1 cellular context compared by ENCODE assay signal in the genomic region with DNA sequence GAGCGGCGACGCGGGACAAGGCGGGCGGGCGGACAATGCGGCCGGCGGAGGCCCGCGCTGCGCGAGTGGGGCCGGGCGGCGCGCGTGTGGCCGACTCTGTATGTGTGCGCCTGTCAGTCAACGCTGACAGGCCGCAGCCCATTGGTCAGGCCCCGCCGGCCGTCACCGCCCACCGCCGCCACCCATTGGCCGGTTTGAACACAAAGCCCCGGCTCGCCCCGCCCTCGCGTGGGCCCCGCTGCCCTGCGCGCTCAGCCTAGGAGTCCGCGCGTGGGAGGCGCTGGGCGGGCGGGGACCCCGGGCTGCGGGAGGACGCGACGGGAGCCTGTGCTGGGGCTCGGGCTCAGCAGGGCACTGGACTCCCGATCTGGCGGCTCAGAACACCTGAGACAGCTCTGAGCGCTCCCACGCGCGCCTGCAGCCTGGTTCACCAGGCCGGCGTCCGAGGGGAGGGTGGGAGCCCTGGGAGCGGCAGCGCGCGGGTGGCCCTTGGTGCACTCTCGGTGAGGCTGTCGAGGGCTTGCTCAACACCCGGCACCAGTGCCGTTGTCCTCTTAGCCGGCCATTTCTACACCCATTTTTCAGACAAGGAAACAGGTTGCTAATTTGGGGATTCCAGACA.
TF ChIP-seq lines count a peak whose summit lies in the region.

A gene with protein sequence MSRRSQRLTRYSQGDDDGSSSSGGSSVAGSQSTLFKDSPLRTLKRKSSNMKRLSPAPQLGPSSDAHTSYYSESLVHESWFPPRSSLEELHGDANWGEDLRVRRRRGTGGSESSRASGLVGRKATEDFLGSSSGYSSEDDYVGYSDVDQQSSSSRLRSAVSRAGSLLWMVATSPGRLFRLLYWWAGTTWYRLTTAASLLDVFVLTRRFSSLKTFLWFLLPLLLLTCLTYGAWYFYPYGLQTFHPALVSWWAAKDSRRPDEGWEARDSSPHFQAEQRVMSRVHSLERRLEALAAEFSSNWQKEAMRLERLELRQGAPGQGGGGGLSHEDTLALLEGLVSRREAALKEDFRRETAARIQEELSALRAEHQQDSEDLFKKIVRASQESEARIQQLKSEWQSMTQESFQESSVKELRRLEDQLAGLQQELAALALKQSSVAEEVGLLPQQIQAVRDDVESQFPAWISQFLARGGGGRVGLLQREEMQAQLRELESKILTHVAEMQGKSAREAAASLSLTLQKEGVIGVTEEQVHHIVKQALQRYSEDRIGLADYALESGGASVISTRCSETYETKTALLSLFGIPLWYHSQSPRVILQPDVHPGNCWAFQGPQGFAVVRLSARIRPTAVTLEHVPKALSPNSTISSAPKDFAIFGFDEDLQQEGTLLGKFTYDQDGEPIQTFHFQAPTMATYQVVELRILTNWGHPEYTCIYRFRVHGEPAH (minus strand): TSS at position 88 of the 622 bp plus-strand sequence. CDS start 3,370 bp downstream, outside the sequence.

TF ChIP-seq in HEK293, 187 proteins besides CTCF, POLR2A, EP300 and RAD21 (continued from another document and continues in another):
- TF ChIP-seq, protein P1, sequence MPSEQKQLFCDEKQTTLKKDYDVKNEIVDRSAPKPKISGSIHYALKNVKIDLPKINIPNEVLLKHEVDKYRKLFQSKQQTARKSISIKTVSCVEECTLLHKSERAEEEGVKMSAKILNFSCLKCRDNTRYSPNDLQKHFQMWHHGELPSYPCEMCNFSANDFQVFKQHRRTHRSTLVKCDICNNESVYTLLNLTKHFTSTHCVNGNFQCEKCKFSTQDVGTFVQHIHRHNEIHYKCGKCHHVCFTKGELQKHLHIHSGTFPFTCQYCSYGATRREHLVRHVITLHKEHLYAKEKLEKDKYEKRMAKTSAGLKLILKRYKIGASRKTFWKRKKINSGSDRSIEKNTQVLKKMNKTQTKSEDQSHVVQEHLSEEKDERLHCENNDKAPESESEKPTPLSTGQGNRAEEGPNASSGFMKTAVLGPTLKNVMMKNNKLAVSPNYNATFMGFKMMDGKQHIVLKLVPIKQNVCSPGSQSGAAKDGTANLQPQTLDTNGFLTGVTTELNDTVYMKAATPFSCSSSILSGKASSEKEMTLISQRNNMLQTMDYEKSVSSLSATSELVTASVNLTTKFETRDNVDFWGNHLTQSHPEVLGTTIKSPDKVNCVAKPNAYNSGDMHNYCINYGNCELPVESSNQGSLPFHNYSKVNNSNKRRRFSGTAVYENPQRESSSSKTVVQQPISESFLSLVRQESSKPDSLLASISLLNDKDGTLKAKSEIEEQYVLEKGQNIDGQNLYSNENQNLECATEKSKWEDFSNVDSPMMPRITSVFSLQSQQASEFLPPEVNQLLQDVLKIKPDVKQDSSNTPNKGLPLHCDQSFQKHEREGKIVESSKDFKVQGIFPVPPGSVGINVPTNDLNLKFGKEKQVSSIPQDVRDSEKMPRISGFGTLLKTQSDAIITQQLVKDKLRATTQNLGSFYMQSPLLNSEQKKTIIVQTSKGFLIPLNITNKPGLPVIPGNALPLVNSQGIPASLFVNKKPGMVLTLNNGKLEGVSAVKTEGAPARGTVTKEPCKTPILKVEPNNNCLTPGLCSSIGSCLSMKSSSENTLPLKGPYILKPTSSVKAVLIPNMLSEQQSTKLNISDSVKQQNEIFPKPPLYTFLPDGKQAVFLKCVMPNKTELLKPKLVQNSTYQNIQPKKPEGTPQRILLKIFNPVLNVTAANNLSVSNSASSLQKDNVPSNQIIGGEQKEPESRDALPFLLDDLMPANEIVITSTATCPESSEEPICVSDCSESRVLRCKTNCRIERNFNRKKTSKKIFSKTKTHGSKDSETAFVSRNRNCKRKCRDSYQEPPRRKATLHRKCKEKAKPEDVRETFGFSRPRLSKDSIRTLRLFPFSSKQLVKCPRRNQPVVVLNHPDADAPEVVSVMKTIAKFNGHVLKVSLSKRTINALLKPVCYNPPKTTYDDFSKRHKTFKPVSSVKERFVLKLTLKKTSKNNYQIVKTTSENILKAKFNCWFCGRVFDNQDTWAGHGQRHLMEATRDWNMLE (tag by site-specific recombination; conservative IDR thresholded peaks at IDR 0.05; ENCODE audit: low read depth), result no peak
- no peak for TF ChIP-seq ZNF660 (tag by site-specific recombination; IDR thresholded peaks at IDR 0.05)
- TF ChIP-seq ZNF701 (tag by site-specific recombination; IDR thresholded peaks at IDR 0.05), result no peak
- TF ChIP-seq, protein P2, sequence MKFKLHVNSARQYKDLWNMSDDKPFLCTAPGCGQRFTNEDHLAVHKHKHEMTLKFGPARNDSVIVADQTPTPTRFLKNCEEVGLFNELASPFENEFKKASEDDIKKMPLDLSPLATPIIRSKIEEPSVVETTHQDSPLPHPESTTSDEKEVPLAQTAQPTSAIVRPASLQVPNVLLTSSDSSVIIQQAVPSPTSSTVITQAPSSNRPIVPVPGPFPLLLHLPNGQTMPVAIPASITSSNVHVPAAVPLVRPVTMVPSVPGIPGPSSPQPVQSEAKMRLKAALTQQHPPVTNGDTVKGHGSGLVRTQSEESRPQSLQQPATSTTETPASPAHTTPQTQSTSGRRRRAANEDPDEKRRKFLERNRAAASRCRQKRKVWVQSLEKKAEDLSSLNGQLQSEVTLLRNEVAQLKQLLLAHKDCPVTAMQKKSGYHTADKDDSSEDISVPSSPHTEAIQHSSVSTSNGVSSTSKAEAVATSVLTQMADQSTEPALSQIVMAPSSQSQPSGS (tag by site-specific recombination; IDR thresholded peaks at IDR 0.05; ENCODE audit: low read depth), result no peak
- TF ChIP-seq ZNF623 (tag by site-specific recombination; IDR thresholded peaks at IDR 0.05), result no peak
- no peak for TF ChIP-seq ZFP41 (tag by site-specific recombination; IDR thresholded peaks at IDR 0.05; ENCODE audit: borderline replicate concordance)
- no peak for TF ChIP-seq ZBTB7A (tag by site-specific recombination; IDR thresholded peaks at IDR 0.05; ENCODE audit: low read depth)
- TF ChIP-seq ZNF23 (tag by site-specific recombination; IDR thresholded peaks at IDR 0.05; ENCODE audit: borderline replicate concordance), result no peak
- no peak for TF ChIP-seq HOXA7 (CRISPR knock-in tag; IDR thresholded peaks at IDR 0.05; ENCODE audit: borderline replicate concordance)
- no peak for TF ChIP-seq ZNF426 (tag by site-specific recombination; IDR thresholded peaks at IDR 0.05)
- TF ChIP-seq, protein P3, sequence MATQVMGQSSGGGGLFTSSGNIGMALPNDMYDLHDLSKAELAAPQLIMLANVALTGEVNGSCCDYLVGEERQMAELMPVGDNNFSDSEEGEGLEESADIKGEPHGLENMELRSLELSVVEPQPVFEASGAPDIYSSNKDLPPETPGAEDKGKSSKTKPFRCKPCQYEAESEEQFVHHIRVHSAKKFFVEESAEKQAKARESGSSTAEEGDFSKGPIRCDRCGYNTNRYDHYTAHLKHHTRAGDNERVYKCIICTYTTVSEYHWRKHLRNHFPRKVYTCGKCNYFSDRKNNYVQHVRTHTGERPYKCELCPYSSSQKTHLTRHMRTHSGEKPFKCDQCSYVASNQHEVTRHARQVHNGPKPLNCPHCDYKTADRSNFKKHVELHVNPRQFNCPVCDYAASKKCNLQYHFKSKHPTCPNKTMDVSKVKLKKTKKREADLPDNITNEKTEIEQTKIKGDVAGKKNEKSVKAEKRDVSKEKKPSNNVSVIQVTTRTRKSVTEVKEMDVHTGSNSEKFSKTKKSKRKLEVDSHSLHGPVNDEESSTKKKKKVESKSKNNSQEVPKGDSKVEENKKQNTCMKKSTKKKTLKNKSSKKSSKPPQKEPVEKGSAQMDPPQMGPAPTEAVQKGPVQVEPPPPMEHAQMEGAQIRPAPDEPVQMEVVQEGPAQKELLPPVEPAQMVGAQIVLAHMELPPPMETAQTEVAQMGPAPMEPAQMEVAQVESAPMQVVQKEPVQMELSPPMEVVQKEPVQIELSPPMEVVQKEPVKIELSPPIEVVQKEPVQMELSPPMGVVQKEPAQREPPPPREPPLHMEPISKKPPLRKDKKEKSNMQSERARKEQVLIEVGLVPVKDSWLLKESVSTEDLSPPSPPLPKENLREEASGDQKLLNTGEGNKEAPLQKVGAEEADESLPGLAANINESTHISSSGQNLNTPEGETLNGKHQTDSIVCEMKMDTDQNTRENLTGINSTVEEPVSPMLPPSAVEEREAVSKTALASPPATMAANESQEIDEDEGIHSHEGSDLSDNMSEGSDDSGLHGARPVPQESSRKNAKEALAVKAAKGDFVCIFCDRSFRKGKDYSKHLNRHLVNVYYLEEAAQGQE (tag by site-specific recombination; IDR thresholded peaks at IDR 0.05), result no peak; the same call in 1 of the 2 replicates
- TF ChIP-seq RBAK (tag by site-specific recombination; IDR thresholded peaks at IDR 0.05), result no peak
- TF ChIP-seq, protein P4, sequence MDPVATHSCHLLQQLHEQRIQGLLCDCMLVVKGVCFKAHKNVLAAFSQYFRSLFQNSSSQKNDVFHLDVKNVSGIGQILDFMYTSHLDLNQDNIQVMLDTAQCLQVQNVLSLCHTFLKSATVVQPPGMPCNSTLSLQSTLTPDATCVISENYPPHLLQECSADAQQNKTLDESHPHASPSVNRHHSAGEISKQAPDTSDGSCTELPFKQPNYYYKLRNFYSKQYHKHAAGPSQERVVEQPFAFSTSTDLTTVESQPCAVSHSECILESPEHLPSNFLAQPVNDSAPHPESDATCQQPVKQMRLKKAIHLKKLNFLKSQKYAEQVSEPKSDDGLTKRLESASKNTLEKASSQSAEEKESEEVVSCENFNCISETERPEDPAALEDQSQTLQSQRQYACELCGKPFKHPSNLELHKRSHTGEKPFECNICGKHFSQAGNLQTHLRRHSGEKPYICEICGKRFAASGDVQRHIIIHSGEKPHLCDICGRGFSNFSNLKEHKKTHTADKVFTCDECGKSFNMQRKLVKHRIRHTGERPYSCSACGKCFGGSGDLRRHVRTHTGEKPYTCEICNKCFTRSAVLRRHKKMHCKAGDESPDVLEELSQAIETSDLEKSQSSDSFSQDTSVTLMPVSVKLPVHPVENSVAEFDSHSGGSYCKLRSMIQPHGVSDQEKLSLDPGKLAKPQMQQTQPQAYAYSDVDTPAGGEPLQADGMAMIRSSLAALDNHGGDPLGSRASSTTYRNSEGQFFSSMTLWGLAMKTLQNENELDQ (tag by site-specific recombination; IDR thresholded peaks at IDR 0.05; ENCODE audit: low read depth), result no peak
- TF ChIP-seq, protein P5, sequence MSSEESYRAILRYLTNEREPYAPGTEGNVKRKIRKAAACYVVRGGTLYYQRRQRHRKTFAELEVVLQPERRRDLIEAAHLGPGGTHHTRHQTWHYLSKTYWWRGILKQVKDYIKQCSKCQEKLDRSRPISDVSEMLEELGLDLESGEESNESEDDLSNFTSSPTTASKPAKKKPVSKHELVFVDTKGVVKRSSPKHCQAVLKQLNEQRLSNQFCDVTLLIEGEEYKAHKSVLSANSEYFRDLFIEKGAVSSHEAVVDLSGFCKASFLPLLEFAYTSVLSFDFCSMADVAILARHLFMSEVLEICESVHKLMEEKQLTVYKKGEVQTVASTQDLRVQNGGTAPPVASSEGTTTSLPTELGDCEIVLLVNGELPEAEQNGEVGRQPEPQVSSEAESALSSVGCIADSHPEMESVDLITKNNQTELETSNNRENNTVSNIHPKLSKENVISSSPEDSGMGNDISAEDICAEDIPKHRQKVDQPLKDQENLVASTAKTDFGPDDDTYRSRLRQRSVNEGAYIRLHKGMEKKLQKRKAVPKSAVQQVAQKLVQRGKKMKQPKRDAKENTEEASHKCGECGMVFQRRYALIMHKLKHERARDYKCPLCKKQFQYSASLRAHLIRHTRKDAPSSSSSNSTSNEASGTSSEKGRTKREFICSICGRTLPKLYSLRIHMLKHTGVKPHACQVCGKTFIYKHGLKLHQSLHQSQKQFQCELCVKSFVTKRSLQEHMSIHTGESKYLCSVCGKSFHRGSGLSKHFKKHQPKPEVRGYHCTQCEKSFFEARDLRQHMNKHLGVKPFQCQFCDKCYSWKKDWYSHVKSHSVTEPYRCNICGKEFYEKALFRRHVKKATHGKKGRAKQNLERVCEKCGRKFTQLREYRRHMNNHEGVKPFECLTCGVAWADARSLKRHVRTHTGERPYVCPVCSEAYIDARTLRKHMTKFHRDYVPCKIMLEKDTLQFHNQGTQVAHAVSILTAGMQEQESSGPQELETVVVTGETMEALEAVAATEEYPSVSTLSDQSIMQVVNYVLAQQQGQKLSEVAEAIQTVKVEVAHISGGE (tag by site-specific recombination; conservative IDR thresholded peaks at IDR 0.05; ENCODE audit: low read depth), result no peak
- no peak for TF ChIP-seq ZNF214 (tag by site-specific recombination; IDR thresholded peaks at IDR 0.05; ENCODE audit: borderline replicate concordance)
- TF ChIP-seq ZNF416 (tag by site-specific recombination; IDR thresholded peaks at IDR 0.05), result no peak
- no peak for TF ChIP-seq ZNF16 (tag by site-specific recombination; IDR thresholded peaks at IDR 0.05; ENCODE audit: low read depth)
- TF ChIP-seq ZNF791 (tag by site-specific recombination; IDR thresholded peaks at IDR 0.05), result no peak
- no peak for TF ChIP-seq ZNF830 (tag by site-specific recombination; IDR thresholded peaks at IDR 0.05; ENCODE audit: low read depth)
- TF ChIP-seq KLF1 (tag by site-specific recombination; IDR thresholded peaks at IDR 0.05), result 0 out of 2 replicates have a peak, but pooled peaks have one; percentile 46
- TF ChIP-seq ZSCAN16 (tag by site-specific recombination; IDR thresholded peaks at IDR 0.05), result no peak
- no peak for TF ChIP-seq ZNF391 (tag by site-specific recombination; IDR thresholded peaks at IDR 0.05; ENCODE audit: borderline replicate concordance, low read depth)
- peak; percentile 90 for TF ChIP-seq ZNF335 (tag by site-specific recombination; conservative IDR thresholded peaks at IDR 0.05)
- TF ChIP-seq ZNF530 (tag by site-specific recombination; IDR thresholded peaks at IDR 0.05; ENCODE audit: low read depth), result no peak
- peak; percentile 82 for TF ChIP-seq SP2 (tag by site-specific recombination; IDR thresholded peaks at IDR 0.05)
- TF ChIP-seq ZNF248 (tag by site-specific recombination; IDR thresholded peaks at IDR 0.05), result no peak
- TF ChIP-seq ZNF707 (tag by site-specific recombination; IDR thresholded peaks at IDR 0.05), result no peak
- no peak for TF ChIP-seq ZNF544 (tag by site-specific recombination; IDR thresholded peaks at IDR 0.05)
- TF ChIP-seq TCF7L2 (IDR thresholded peaks at IDR 0.05; ENCODE audit: borderline replicate concordance, low read depth, low read length), result no peak
- no peak for TF ChIP-seq ZNF394 (tag by site-specific recombination; IDR thresholded peaks at IDR 0.05; ENCODE audit: borderline replicate concordance)
- no peak for TF ChIP-seq ZNF10 (tag by site-specific recombination; IDR thresholded peaks at IDR 0.05)
- TF ChIP-seq ZNF121 (tag by site-specific recombination; IDR thresholded peaks at IDR 0.05), result no peak
- no peak for TF ChIP-seq ZBTB17 (tag by site-specific recombination; IDR thresholded peaks at IDR 0.05)
